8 cellular contexts compared by ENCODE assay signal in the genomic region with DNA sequence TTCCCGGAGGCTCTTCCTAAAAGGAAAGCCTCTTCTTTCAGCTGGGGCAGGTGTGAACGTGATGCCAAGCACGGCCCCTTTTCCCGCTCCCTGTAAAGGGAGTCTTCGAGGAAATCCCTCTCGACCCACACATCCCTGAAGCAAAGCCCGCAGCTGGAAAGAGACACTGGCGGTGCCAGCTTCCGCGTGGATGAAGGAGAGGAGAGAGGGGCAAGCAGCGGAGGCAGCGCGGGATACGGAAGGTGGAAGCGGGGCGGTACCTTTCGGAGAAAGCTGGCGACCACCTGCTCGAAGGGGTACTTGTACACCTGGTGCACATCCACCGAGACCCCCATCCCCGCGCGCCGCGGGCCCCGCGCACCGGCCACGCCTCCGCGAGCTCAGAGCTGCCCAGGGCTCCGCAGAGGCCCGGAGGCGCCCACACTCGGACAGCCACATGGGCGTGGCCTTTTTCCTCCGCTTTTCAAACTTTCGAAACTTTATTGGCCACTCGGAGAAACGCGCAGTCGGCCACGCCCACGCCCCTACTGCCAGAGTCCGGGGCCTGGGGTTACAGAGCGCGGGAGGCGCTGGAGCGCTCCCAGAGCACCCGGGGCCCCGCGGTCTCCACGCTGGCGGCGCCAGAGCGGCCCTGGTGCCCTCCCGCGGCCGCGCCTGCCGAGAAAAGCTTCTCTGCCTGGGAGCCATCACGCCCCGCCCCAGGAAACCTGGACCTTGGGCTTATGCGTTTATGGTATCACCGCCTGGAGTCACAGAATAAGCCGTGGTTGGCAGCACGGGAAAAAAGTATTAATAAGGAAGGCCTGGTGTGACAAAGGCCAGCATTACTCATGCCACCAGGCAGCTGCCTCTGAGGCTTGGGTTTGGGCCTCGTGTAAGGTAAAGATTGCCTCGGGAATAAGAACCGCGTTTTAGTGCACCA. TPM values are rescaled to one million over a fixed set of nuclear protein-coding genes. Genes with fewer than 3 reads are reported as not detected.
A peak's percentile ranks its signal among the peaks of the same experiment; 100 is the strongest.
DNase-seq lines count a peak whose midpoint lies in the region; ATAC-seq and TF ChIP-seq lines count a peak whose summit lies in the region.

A gene (minus strand): TSS at position 426 of the 922 bp plus-strand sequence. CDS start 91 bp downstream, at position 335.

- H3K4me1 ChIP-seq in KMS-11 (ENCODE audit: low read depth, poor library complexity, severe bottlenecking) (peaks cover 13% of the 10 kb centered on the region), ascending aorta (peaks cover 0 to 18% of the 10 kb centered on the region in 2 donors), right cardiac atrium (ENCODE audit: control insufficient read depth, insufficient read depth, low read length) (no peaks in the 10 kb centered on the region), uterus (peaks cover 3 to 9% of the 10 kb centered on the region in 2 donors)

- H3K27me3 ChIP-seq in KMS-11 (ENCODE audit: insufficient read depth, low read depth) (no peaks in the 10 kb centered on the region), ascending aorta (no peaks in the 10 kb centered on the region), right cardiac atrium (ENCODE audit: control insufficient read depth, insufficient read depth) (no peaks in the 10 kb centered on the region), uterus (no peaks in the 10 kb centered on the region)

- WGBS in right cardiac atrium, result under 1% methylated on average over 71 of the region's 71 CpGs

- H4K20me1 ChIP-seq in KMS-11 (ENCODE audit: insufficient read depth), result no peaks in the 10 kb centered on the region

- H3K27ac ChIP-seq in KMS-11, result no peak within 1 kb of the TSS; the same call in 1 of the 2 replicates
- H3K27ac ChIP-seq in ascending aorta, result peak within 1 kb of the TSS; percentile 82 to 90
- peak within 1 kb of the TSS; percentile 16 for H3K27ac ChIP-seq in right cardiac atrium (ENCODE audit: low read length)
- H3K27ac ChIP-seq in uterus, result peak within 1 kb of the TSS; percentile 67 to 74

- peak within 1 kb of the TSS; percentile 77; the same call in 1 of the 2 replicates for H3K9ac ChIP-seq in KMS-11

- TF ChIP-seq CTCF in KMS-11 (conservative IDR thresholded peaks at IDR 0.05; ENCODE audit: low read depth, low read length) (no peak), ascending aorta (IDR thresholded peaks at IDR 0.05) (no peak), uterus (IDR thresholded peaks at IDR 0.05) (peak in 1 of 4 experiments; percentile 15)

- H3K79me2 ChIP-seq in KMS-11 (ENCODE audit: insufficient read depth, low read depth), result no peaks in the 10 kb centered on the region

- peak within 1 kb of the TSS; percentile 58 for H3K4me2 ChIP-seq in KMS-11

- H3K4me3 ChIP-seq in KMS-11 (IDR thresholded peaks at IDR 0.05; ENCODE audit: insufficient read depth, low read depth, low read length), result peak within 1 kb of the TSS; percentile 81
- H3K4me3 ChIP-seq in ascending aorta, result peak within 1 kb of the TSS; percentile 77
- peak within 1 kb of the TSS; percentile 91 for H3K4me3 ChIP-seq in right cardiac atrium (ENCODE audit: low read length)
- H3K4me3 ChIP-seq in uterus, result peak within 1 kb of the TSS; percentile 62 to 78

- H3K36me3 ChIP-seq in KMS-11 (ENCODE audit: insufficient read depth), result no peaks in the 10 kb centered on the region
- H3K36me3 ChIP-seq in ascending aorta, result no peaks in the 10 kb centered on the region
- H3K36me3 ChIP-seq in uterus, result no peaks in the 10 kb centered on the region

- intact Hi-C loops in ascending aorta (cut with DNase I) (loop anchor here (1.0 to 5.0 kb wide), 4 partner anchors 102 to 1628 kb away; a partner anchor contains a TSS), right cardiac atrium (cut with DNase I) (loop anchor here in 2 of 4 donors (10.0 kb wide), 1 partner anchor 210 kb away; no protein-coding TSS in a partner anchor), posterior vena cava (cut with DNase I) (loop anchor here in 1 of 2 donors (10.0 kb wide), 1 partner anchor 230 kb away; no protein-coding TSS in a partner anchor), uterus (cut with DNase I; ENCODE audit: low total_unique reads) (no loop called here)

- DNase-seq in ELR (ENCODE audit: low read depth), result peak; percentile 97
- peak; percentile 74 for DNase-seq in GOT3 (lab: John Stamatoyannopoulos, UW)
- peak; percentile 94 for DNase-seq in SKM-1 treated with dmso at 0.1 percent for 144 hours (lab: John Stamatoyannopoulos, UW; ENCODE audit: unreplicated experiment)
- peak; percentile 56 to 93 for DNase-seq in ascending aorta (ENCODE audit: low spot score in 2 of 2)
- DNase-seq in right cardiac atrium, result peak; percentile 90 to 96 (median 94)
- DNase-seq in posterior vena cava (ENCODE audit: low spot score), result peak; percentile 95
- DNase-seq in uterus, result peak; percentile 86 to 87

- peak; percentile 54 to 56 for TF ChIP-seq POLR2A in uterus (IDR thresholded peaks at IDR 0.05)

- peak; percentile 94 to 97 for ATAC-seq in right cardiac atrium

- H2AFZ ChIP-seq in KMS-11 (ENCODE audit: low read depth), result peak within 1 kb of the TSS; percentile 98

- H3K9me3 ChIP-seq in ascending aorta (no peaks in the 10 kb centered on the region), right cardiac atrium (ENCODE audit: control insufficient read depth, low read length) (no peaks in the 10 kb centered on the region), uterus (no peaks in the 10 kb centered on the region)

RNA-seq across cellular contexts. Expression of the gene that starts here (rescaled TPM):
- 23.5 TPM for total RNA-seq in ascending aorta
- 10 to 100 TPM; 39.1 to 85.4 (median 44.8) TPM for total RNA-seq in right cardiac atrium
- 4.3 TPM for polyA plus RNA-seq in right cardiac atrium
- 10 to 100 TPM; 16.1 to 24.8 TPM for total RNA-seq in posterior vena cava
- total RNA-seq in uterus, result 10 to 100 TPM; 21.8 to 54.5 (median 34.4) TPM
